Comparison of ENCODE assay signal across 20 cellular contexts in the genomic region with DNA sequence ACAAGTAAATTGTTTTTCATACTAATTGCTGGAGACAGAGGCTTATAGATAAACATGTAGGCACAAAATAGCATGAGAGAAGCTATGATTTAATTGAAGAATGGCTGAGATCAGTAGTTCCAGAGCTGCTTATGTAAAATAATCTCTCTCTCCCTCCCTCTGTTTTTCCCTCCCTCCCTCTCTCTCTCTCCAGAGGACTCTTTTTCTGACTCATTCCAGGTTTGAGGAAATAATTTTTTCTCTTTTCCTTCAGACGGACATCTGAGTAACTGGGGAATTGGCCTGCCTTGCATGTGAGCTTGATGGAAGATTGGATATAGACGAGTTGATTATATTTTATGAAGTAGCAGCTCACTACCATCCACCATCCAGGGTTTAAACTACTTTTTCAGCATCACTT. TPM values are rescaled to one million over a fixed set of nuclear protein-coding genes. Genes with fewer than 3 reads are reported as not detected.
A peak's percentile ranks its signal among the peaks of the same experiment; 100 is the strongest.
DNase-seq lines count a peak whose midpoint lies in the region; ATAC-seq and TF ChIP-seq lines count a peak whose summit lies in the region.
"Had no signal": no experiment of that assay in that cellular context is flagged by ENCODE, and none has a peak within 500 bp of the region (broad histone marks: within the 10 kb centered on the region; RNA-seq: fewer than 3 reads in every experiment).

No MANE protein-coding gene starts in this region.

- no peak overlapping the region for H3K27ac Mint-ChIP-seq in progenitor cell of endocrine pancreas

- H3K4me3 ChIP-seq in WI38 (ENCODE audit: low read depth, low read length) (peak overlapping the region; percentile 24), fibroblast of pulmonary artery (replicated peaks; ENCODE audit: low read depth, low read length) (no peak overlapping the region), left lung (no peak overlapping the region)
- H3K4me3 ChIP-seq: colonic mucosa, gastrocnemius medialis, lung had no signal

- H3K27ac ChIP-seq in left lung = no peak overlapping the region
- H3K27ac ChIP-seq: colonic mucosa, gastrocnemius medialis, parathyroid adenoma had no signal

- peaks cover 37% of the 10 kb centered on the region for H3K4me1 Mint-ChIP-seq in progenitor cell of endocrine pancreas (ENCODE audit: low read depth)

- H3K4me3 Mint-ChIP-seq in progenitor cell of endocrine pancreas (ENCODE audit: low read depth) = peak overlapping the region; percentile 84

- H3K9me3 ChIP-seq in left lung = no peaks in the 10 kb centered on the region
- H3K9me3 ChIP-seq: BE2C, colonic mucosa, gastrocnemius medialis had no signal

- peaks cover 12% of the 10 kb centered on the region for H3K27me3 Mint-ChIP-seq in progenitor cell of endocrine pancreas

- no peaks in the 10 kb centered on the region for H3K36me3 Mint-ChIP-seq in progenitor cell of endocrine pancreas (ENCODE audit: insufficient read depth)

- no peak for TF ChIP-seq CTCF in WI38 (IDR thresholded peaks at IDR 0.05; ENCODE audit: low read depth, low read length)
- TF ChIP-seq CTCF in fibroblast of pulmonary artery (IDR thresholded peaks at IDR 0.05; ENCODE audit: low read length, missing control alignments) = no peak
- no peak for TF ChIP-seq CTCF in progenitor cell of endocrine pancreas (IDR thresholded peaks at IDR 0.05; ENCODE audit: unreplicated experiment)
- TF ChIP-seq CTCF in left lung (IDR thresholded peaks at IDR 0.05) = no peak

- H3K27me3 ChIP-seq in left lung = peaks cover 25 to 57% of the 10 kb centered on the region in 2 donors

- H3K4me1 ChIP-seq in left lung = no peaks in the 10 kb centered on the region
- H3K4me1 ChIP-seq: BE2C, colonic mucosa had no signal

- peak; percentile 50 for DNase-seq in EL
- DNase-seq in fibroblast of pulmonary artery (ENCODE audit: low read depth) = peak; percentile 37
- DNase-seq in progenitor cell of endocrine pancreas (ENCODE audit: low spot score, unreplicated experiment) = no peak
- no peak for DNase-seq in NCI-H524 (lab: John Stamatoyannopoulos, UW)
- DNase-seq in left lung = no peak
- DNase-seq: activated CD4-positive, alpha-beta T cell treated with anti-CD3 and anti-CD28 coated beads for 4 hours; activated effector memory CD4-positive, alpha-beta T cell treated with anti-CD3 and anti-CD28 coated beads, Interleukin-2, amount 50 U/mL, for 16 hours; anterior cingulate cortex; BE2C; Calu3; colonic mucosa; gastrocnemius medialis; GDM1; NCI-H1417 treated with DMSO at 0.1 percent for 48 hours; stimulated activated CD4-positive, alpha-beta T cell treated with anti-CD3 and anti-CD28 coated beads, Interleukin-4, amount 100 ng/mL, for 1 hour had no signal

- no peaks in the 10 kb centered on the region for H3K36me3 ChIP-seq in left lung
- H3K36me3 ChIP-seq: BE2C, colonic mucosa, gastrocnemius medialis had no signal

- ATAC-seq in HG02973 (IDR thresholded peaks at IDR 0.05; ENCODE audit: unreplicated experiment) (no peak), left lung (no peak), HG03432 (IDR thresholded peaks at IDR 0.05; ENCODE audit: unreplicated experiment) (no peak)
- ATAC-seq: gastrocnemius medialis had no signal

- no peaks in the 10 kb centered on the region for H3K9me3 Mint-ChIP-seq in progenitor cell of endocrine pancreas (ENCODE audit: low read depth)

- intact Hi-C loops in left lung (cut with DNase I) = no loop called here

RNA-seq across cellular contexts. Expression of a gene that starts 35.5 kb away (rescaled TPM):
- total RNA-seq in progenitor cell of endocrine pancreas (21.2 and 24.3 TPM in 2 replicates), left lung (under 1 TPM; 0.60 to 0.73 TPM)

RNA-seq across cellular contexts. Expression of a gene that starts 35.7 kb away (rescaled TPM):
- 44.7 and 46.8 TPM in 2 replicates for total RNA-seq in progenitor cell of endocrine pancreas
- total RNA-seq in left lung = 10 to 100 TPM; 63.4 to 67.2 TPM

Comparison
In these comparisons a context has a peak if more than half of its experiments do, and no peak if none do; other contexts are left out.
1. DNase-seq: peak in EL (single experiment) and fibroblast of pulmonary artery (single experiment); none in progenitor cell of endocrine pancreas (single experiment), NCI-H524 (0 of 2) and left lung (0 of 2).
2. RNA of a gene that starts 35.5 kb away (total RNA-seq): 21.2 to 24.3 TPM in progenitor cell of endocrine pancreas; 0.60 to 0.73 TPM in left lung; every median in the first group is over 10 times any median in the second.